Comparison of ENCODE assay signal across 30 cellular contexts in the genomic region with DNA sequence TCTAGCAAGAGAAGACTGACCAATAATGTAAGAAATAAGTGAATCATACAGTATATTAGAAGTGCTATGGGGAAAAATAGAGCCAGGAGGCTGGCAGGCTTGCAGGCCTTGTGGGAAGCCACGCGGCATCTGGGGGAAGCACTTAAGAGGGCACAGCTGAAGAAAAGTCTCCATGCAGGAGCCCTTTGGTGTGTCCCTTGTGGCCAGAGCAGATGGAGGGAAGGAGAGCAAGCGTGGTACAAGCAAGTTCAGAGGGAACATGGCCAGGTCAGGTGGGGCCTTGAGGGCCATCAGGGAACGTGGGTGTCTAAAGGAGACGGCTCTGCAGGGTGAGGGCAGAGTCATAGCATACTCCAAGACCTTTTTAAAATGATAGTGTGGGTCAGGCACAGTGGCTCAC. TPM values are rescaled to one million over a fixed set of nuclear protein-coding genes. Genes with fewer than 3 reads are reported as not detected.
"Had no signal": no experiment of that assay in that cellular context is flagged by ENCODE, and none has a peak within 500 bp of the region (broad histone marks: within the 10 kb centered on the region; RNA-seq: fewer than 3 reads in every experiment).

No MANE protein-coding gene starts in this region.

- H3K4me1 Mint-ChIP-seq: activated naive CD8-positive, alpha-beta T cell treated with anti-CD3 and anti-CD28 coated beads for 36 hours had no signal

- H3K9me3 ChIP-seq: esophagus squamous epithelium, gastroesophageal sphincter, heart left ventricle, thoracic aorta, upper lobe of left lung had no signal

- ATAC-seq: activated T-cell treated with anti-CD3 and anti-CD28 coated beads, Interleukin-2, amount 50 U/mL, for 4 hours; gastroesophageal sphincter; heart left ventricle; left cardiac atrium; WTC11 had no signal

- H3K27ac ChIP-seq: coronary artery, esophagus squamous epithelium, gastroesophageal sphincter, heart left ventricle, spleen, thoracic aorta, upper lobe of left lung had no signal

- H3K4me1 ChIP-seq: gastroesophageal sphincter had no signal

- H3K27me3 ChIP-seq: esophagus squamous epithelium, gastroesophageal sphincter, heart left ventricle, spleen, upper lobe of left lung had no signal

- H3K4me3 ChIP-seq: coronary artery, esophagus squamous epithelium, gastroesophageal sphincter, heart left ventricle, spleen, thoracic aorta, upper lobe of left lung had no signal

- H3K36me3 ChIP-seq: esophagus squamous epithelium, gastroesophageal sphincter, heart left ventricle, spleen, thoracic aorta, upper lobe of left lung had no signal

- H3K27me3 Mint-ChIP-seq: activated naive CD8-positive, alpha-beta T cell treated with anti-CD3 and anti-CD28 coated beads for 36 hours had no signal

- H3K27ac Mint-ChIP-seq: activated naive CD8-positive, alpha-beta T cell treated with anti-CD3 and anti-CD28 coated beads for 36 hours; endodermal cell; naive B cell; progenitor cell of endocrine pancreas; WTC11 had no signal

- H3K4me3 Mint-ChIP-seq: activated naive CD8-positive, alpha-beta T cell treated with anti-CD3 and anti-CD28 coated beads for 36 hours; activated T-cell treated with anti-CD3 and anti-CD28 coated beads, Interleukin-2, amount 50 U/mL, for 4 hours; endodermal cell; naive B cell; neural crest cell; WTC11 had no signal

- DNase-seq: activated CD4-positive, alpha-beta T cell treated with anti-CD3 and anti-CD28 coated beads, Interleukin-2, amount 50 U/mL, for 4 hours; activated CD8-positive, alpha-beta memory T cell treated with anti-CD3 and anti-CD28 coated beads, Interleukin-2, amount 50 U/mL, for 48 hours; activated naive CD4-positive, alpha-beta T cell treated with Interleukin-2 at 50 U/mL for 16 hours; activated naive CD8-positive, alpha-beta T cell treated with anti-CD3 and anti-CD28 coated beads for 36 hours; activated T-cell treated with anti-CD3 and anti-CD28 coated beads, Interleukin-2, amount 50 U/mL, for 4 hours; amniotic stem cell; cerebellar nuclear complex; endodermal cell; esophagus squamous epithelium; heart left ventricle; islet precursor cell; left cardiac atrium; mesenchymal stem cell; naive B cell; spleen; stimulated activated CD4-positive, alpha-beta T cell treated with anti-CD3 and anti-CD28 coated beads, Interleukin-4, amount 100 ng/mL, for 1 hour; stimulated activated naive CD4-positive, alpha-beta T cell treated with Interleukin-2 at 50 U/mL for 16 hours; T-helper 1 cell; upper lobe of left lung had no signal

- H3K9me3 Mint-ChIP-seq: activated T-cell treated with anti-CD3 and anti-CD28 coated beads, Interleukin-2, amount 50 U/mL, for 4 hours had no signal

- H3K36me3 Mint-ChIP-seq: activated naive CD8-positive, alpha-beta T cell treated with anti-CD3 and anti-CD28 coated beads for 36 hours; naive B cell had no signal

RNA-seq across cellular contexts. Expression of gene LRRC74A, which starts 51.7 kb away (rescaled TPM):
- total RNA-seq: activated CD8-positive, alpha-beta memory T cell treated with anti-CD3 and anti-CD28 coated beads for 36 hours; activated naive CD8-positive, alpha-beta T cell treated with anti-CD3 and anti-CD28 coated beads for 36 hours; activated T-cell treated with anti-CD3 and anti-CD28 coated beads, Interleukin-2, amount 50 U/mL, for 4 hours; bronchial epithelial cell; endodermal cell; esophagus squamous epithelium; gastroesophageal sphincter; heart left ventricle; left cardiac atrium; lower leg skin; mononuclear cell; neural crest cell; osteocyte; progenitor cell of endocrine pancreas; thoracic aorta; upper lobe of left lung; WTC11 had no signal
- polyA plus RNA-seq: heart left ventricle had no signal
